ENCODE assay signal across 12 cellular contexts in genomic region chr6:157821342-157822033, GRCh38. TPM values are rescaled to one million over a fixed set of nuclear protein-coding genes. Genes with fewer than 3 reads are reported as not detected.
A peak's percentile ranks its signal among the peaks of the same experiment; 100 is the strongest.
DNase-seq lines count a peak whose midpoint lies in the region; ATAC-seq and TF ChIP-seq lines count a peak whose summit lies in the region.
"Had no signal": no experiment of that assay in that cellular context is flagged by ENCODE, and none has a peak within 500 bp of the region (broad histone marks: within the 10 kb centered on the region; RNA-seq: fewer than 3 reads in every experiment).

No MANE protein-coding gene starts in this region.

- H4K20me1 ChIP-seq in GM23248 (ENCODE audit: insufficient read depth): no peaks in the 10 kb centered on the region

- intact Hi-C loops in aorta (cut with DNase I): loop anchor here in 1 of 2 donors (5.0 kb wide), 1 partner anchor 64 kb away; no protein-coding TSS in a partner anchor

- peak overlapping the region in 7 of 8 donors; percentile 51 to 84 (median 75) for H3K27ac Mint-ChIP-seq in CD8-positive, alpha-beta memory T cell
- H3K27ac Mint-ChIP-seq in brain: peak overlapping the region; percentile 50 to 71 (median 60)
- H3K27ac Mint-ChIP-seq in natural killer cell treated with Interleukin-12 subunit alpha and Interleukin-12 subunit beta and Interleukin-15 and Interleukin-18, amount 100 ng/mL, for 72 hours: peak overlapping the region in 1 of 2 donors; percentile 59

- no peaks in the 10 kb centered on the region for H3K9me3 Mint-ChIP-seq in CD8-positive, alpha-beta memory T cell
- peaks cover 0 to 9% (median 5%) of the 10 kb centered on the region in 5 experiments for H3K9me3 Mint-ChIP-seq in brain
- no peaks in the 10 kb centered on the region for H3K9me3 Mint-ChIP-seq in natural killer cell treated with Interleukin-12 subunit alpha and Interleukin-12 subunit beta and Interleukin-15 and Interleukin-18, amount 100 ng/mL, for 72 hours

- H3K4me1 Mint-ChIP-seq in CD8-positive, alpha-beta memory T cell: peaks cover 21 to 32% (median 24%) of the 10 kb centered on the region in 3 donors
- H3K4me1 Mint-ChIP-seq in brain: peaks cover 35% of the 10 kb centered on the region
- peaks cover 9 to 12% of the 10 kb centered on the region in 2 donors for H3K4me1 Mint-ChIP-seq in natural killer cell treated with Interleukin-12 subunit alpha and Interleukin-12 subunit beta and Interleukin-15 and Interleukin-18, amount 100 ng/mL, for 72 hours (ENCODE audit: low read depth in 2 of 2)

- H3K4me3 ChIP-seq in CD8-positive, alpha-beta memory T cell (ENCODE audit: low read length): no peak overlapping the region
- H3K4me3 ChIP-seq in GM23248: no peak overlapping the region; the same call in 1 of the 2 replicates
- H3K4me3 ChIP-seq in aorta (ENCODE audit: low read length in 2 of 2): no peak overlapping the region
- H3K4me3 ChIP-seq: thyroid gland had no signal

- no peak for ATAC-seq in natural killer cell treated with Interleukin-12 subunit alpha and Interleukin-12 subunit beta and Interleukin-15 and Interleukin-18, amount 100 ng/mL, for 72 hours
- no peak for ATAC-seq in aorta (ENCODE audit: low FRiP score)
- no peak for ATAC-seq in GM21737 (IDR thresholded peaks at IDR 0.05; ENCODE audit: unreplicated experiment)

- CTCF ChIA-PET in CD8-positive, alpha-beta memory T cell (lab: Charles Lee): interaction anchor here (1.0 to 1.2 kb wide), 2 partner anchors 52 to 64 kb away, joined by 3 to 4 read pairs; no protein-coding TSS in a partner anchor

- H3K4me1 ChIP-seq in CD8-positive, alpha-beta memory T cell (ENCODE audit: insufficient read depth, low read length): peaks cover 14% of the 10 kb centered on the region
- peaks cover 19% of the 10 kb centered on the region for H3K4me1 ChIP-seq in GM23248 (ENCODE audit: insufficient read depth)
- H3K4me1 ChIP-seq in aorta (ENCODE audit: control insufficient read depth in 1 of 2, insufficient read depth in 2 of 2, low read length in 2 of 2): peaks cover 0 to 3% of the 10 kb centered on the region in 2 donors

- no peaks in the 10 kb centered on the region for H3K27me3 ChIP-seq in CD8-positive, alpha-beta memory T cell (ENCODE audit: insufficient read depth, low read length, poor library complexity, severe bottlenecking)
- H3K27me3 ChIP-seq in GM23248 (replicated peaks; ENCODE audit: insufficient read depth): no peaks in the 10 kb centered on the region
- no peaks in the 10 kb centered on the region for H3K27me3 ChIP-seq in aorta (ENCODE audit: control insufficient read depth in 1 of 2, insufficient read depth in 2 of 2, low read length in 1 of 2)
- H3K27me3 ChIP-seq: thyroid gland had no signal

- no peak for DNase-seq in CD8-positive, alpha-beta memory T cell
- peak; percentile 64 for DNase-seq in GM23248
- DNase-seq in natural killer cell treated with Interleukin-12 subunit alpha and Interleukin-12 subunit beta and Interleukin-15 and Interleukin-18, amount 100 ng/mL, for 72 hours (ENCODE audit: low spot score): no peak
- DNase-seq in aorta: no peak
- no peak for DNase-seq in medulla oblongata (ENCODE audit: extremely low spot score)
- DNase-seq in activated CD8-positive, alpha-beta memory T cell treated with anti-CD3 and anti-CD28 coated beads, Interleukin-2, amount 50 U/mL, for 4 hours: no peak
- DNase-seq: KG1, NCI-H187 treated with DMSO at 0.1 percent for 48 hours, Right ventricle myocardium superior, thyroid gland had no signal

- no peaks in the 10 kb centered on the region for H3K9me3 ChIP-seq in CD8-positive, alpha-beta memory T cell (ENCODE audit: low read length)
- no peaks in the 10 kb centered on the region for H3K9me3 ChIP-seq in GM23248 (ENCODE audit: low read depth)
- no peaks in the 10 kb centered on the region for H3K9me3 ChIP-seq in aorta (ENCODE audit: control insufficient read depth, low read length)
- H3K9me3 ChIP-seq: thyroid gland had no signal

- H3K9ac ChIP-seq in GM23248: peak overlapping the region; percentile 98

- H3K79me2 ChIP-seq in GM23248 (ENCODE audit: insufficient read depth): peaks cover 30% of the 10 kb centered on the region

- POLR2A ChIA-PET in CD8-positive, alpha-beta memory T cell (lab: Charles Lee): no interaction called here

- peak overlapping the region in 6 of 7 donors; percentile 71 to 88 (median 76) for H3K4me3 Mint-ChIP-seq in CD8-positive, alpha-beta memory T cell
- peak overlapping the region; percentile 69 to 78 (median 72) for H3K4me3 Mint-ChIP-seq in brain
- H3K4me3 Mint-ChIP-seq in natural killer cell treated with Interleukin-12 subunit alpha and Interleukin-12 subunit beta and Interleukin-15 and Interleukin-18, amount 100 ng/mL, for 72 hours: peak overlapping the region; percentile 64

- no peaks in the 10 kb centered on the region for H3K36me3 ChIP-seq in CD8-positive, alpha-beta memory T cell (ENCODE audit: insufficient read depth, low read length)
- no peaks in the 10 kb centered on the region for H3K36me3 ChIP-seq in GM23248 (ENCODE audit: low read depth)
- H3K36me3 ChIP-seq in aorta (ENCODE audit: control insufficient read depth in 1 of 2, insufficient read depth in 2 of 2, low read length in 1 of 2): no peaks in the 10 kb centered on the region
- H3K36me3 ChIP-seq: thyroid gland had no signal

- peaks cover 0 to 4% (median 0%) of the 10 kb centered on the region in 3 donors for H3K36me3 Mint-ChIP-seq in CD8-positive, alpha-beta memory T cell
- no peaks in the 10 kb centered on the region for H3K36me3 Mint-ChIP-seq in brain
- H3K36me3 Mint-ChIP-seq in natural killer cell treated with Interleukin-12 subunit alpha and Interleukin-12 subunit beta and Interleukin-15 and Interleukin-18, amount 100 ng/mL, for 72 hours: no peaks in the 10 kb centered on the region

- no peak for TF ChIP-seq CTCF in brain (conservative IDR thresholded peaks at IDR 0.05)

- H3K27ac ChIP-seq in CD8-positive, alpha-beta memory T cell (ENCODE audit: low read depth, low read length): no peak overlapping the region
- H3K27ac ChIP-seq in GM23248: peak overlapping the region; percentile 92
- no peak overlapping the region for H3K27ac ChIP-seq in aorta (ENCODE audit: low read depth in 1 of 2, low read length in 2 of 2)

- peak overlapping the region; percentile 62; the same call in 1 of the 2 replicates for H2AFZ ChIP-seq in GM23248

- H3K9me2 ChIP-seq in GM23248 (ENCODE audit: insufficient read depth): no peaks in the 10 kb centered on the region

- in situ Hi-C loops in GM23248 (cut with MboI): no loop called here

- H3F3A ChIP-seq in GM23248 (ENCODE audit: insufficient read depth): peaks cover 38% of the 10 kb centered on the region

- 30 to 32% methylated on average over 6 of the region's 6 CpGs for WGBS in GM23248 (ENCODE audit: low coverage in 1 of 2, low lambda C conversion rate in 2 of 2, missing lambda C conversion rate in 2 of 2), 2 experiments
- 78 to 81% methylated on average over 6 of the region's 6 CpGs for WGBS in aorta, 2 donors

- H3K4me2 ChIP-seq in GM23248 (ENCODE audit: unreplicated experiment): peak overlapping the region; percentile 32

- peaks cover 8% of the 10 kb centered on the region in 2 donors for H3K27me3 Mint-ChIP-seq in CD8-positive, alpha-beta memory T cell
- H3K27me3 Mint-ChIP-seq in brain: peaks cover 17% of the 10 kb centered on the region
- peaks cover 33 to 42% of the 10 kb centered on the region in 2 donors for H3K27me3 Mint-ChIP-seq in natural killer cell treated with Interleukin-12 subunit alpha and Interleukin-12 subunit beta and Interleukin-15 and Interleukin-18, amount 100 ng/mL, for 72 hours

RNA-seq across cellular contexts. Expression of gene SNX9, which starts 1.6 kb away (rescaled TPM):
- total RNA-seq in CD8-positive, alpha-beta memory T cell: 10 to 100 TPM; 60.3 to 60.5 TPM
- 11.9 TPM for polyA plus RNA-seq in CD8-positive, alpha-beta memory T cell
- 77.8 and 89.6 TPM in 2 replicates for total RNA-seq in GM23248 (2014; rRNA removed; shearing (Covaris generic))
- polyA plus RNA-seq in GM23248 (2016; fragmentation: Nextera tagmentation; extraction: Ambion mirVana): 76.5 and 80.4 TPM in 2 replicates
- polyA plus RNA-seq in brain (ENCODE audit: insufficient read depth, low read depth, low replicate concordance): 15.9 TPM
- total RNA-seq in natural killer cell treated with Interleukin-12 subunit alpha and Interleukin-12 subunit beta and Interleukin-15 and Interleukin-18, amount 100 ng/mL, for 72 hours: 10 to 100 TPM in 1 of 2 donors, 1 to 10 TPM in 1; 5.4 to 14.6 TPM
- total RNA-seq in aorta: 10 to 100 TPM; 81.5 to 95.5 TPM
- 10 to 100 TPM; 50.6 to 82.7 TPM for polyA plus RNA-seq in aorta
